33 cellular contexts compared by ENCODE assay signal in genomic region chr1:56212143-56212542, GRCh38.
DNase-seq lines count a peak whose midpoint lies in the region; ATAC-seq, FAIRE-seq and TF ChIP-seq lines count a peak whose summit lies in the region.
"Had no signal": no experiment of that assay in that cellular context is flagged by ENCODE, and none has a peak within 500 bp of the region (broad histone marks: within the 10 kb centered on the region; RNA-seq: fewer than 3 reads in every experiment).

No MANE protein-coding gene starts in this region.

- no peak overlapping the region for H3K4ac ChIP-seq in H1 (replicated peaks; ENCODE audit: insufficient read length, low read depth, low read length)

- DNase-seq in H1 (ENCODE audit: low read depth in 1 of 2, low spot score in 2 of 2) (no peak), esophagus muscularis mucosa (ENCODE audit: extremely low spot score) (peak; percentile 74), activated gamma-delta T cell (lab: John Stamatoyannopoulos, UW) (no peak)
- no peak for DNase-seq in CD4-positive, alpha-beta T cell
- DNase-seq: 8988T; ACHN; AML-193; BE2C; C1 segment of cervical spinal cord; Caco-2; Calu3; CD4-positive, alpha-beta memory T cell; CD4-positive, CD25-positive, alpha-beta regulatory T cell; CD8-positive, alpha-beta memory T cell; CD8-positive, alpha-beta T cell; COR-L47; DMS 273 treated with DMSO at 0.1 percent for 48 hours; DMS153; DMS53; DMS79; DMS79 treated with DMSO at 0.1 percent for 48 hours; DND-41; EL had no signal

- H3K27ac Mint-ChIP-seq in CD4-positive, alpha-beta T cell, result no peak overlapping the region
- H3K27ac Mint-ChIP-seq: B cell; CD14-positive monocyte; CD4-positive, alpha-beta memory T cell; CD4-positive, CD25-positive, alpha-beta regulatory T cell; CD8-positive, alpha-beta T cell had no signal

- H4K91ac ChIP-seq in H1 (replicated peaks; ENCODE audit: insufficient read length, low read length), result no peak overlapping the region

- H3K4me1 Mint-ChIP-seq in CD4-positive, alpha-beta T cell (ENCODE audit: low read depth), result no peaks in the 10 kb centered on the region
- H3K4me1 Mint-ChIP-seq: B cell; CD14-positive monocyte; CD4-positive, alpha-beta memory T cell; CD4-positive, CD25-positive, alpha-beta regulatory T cell; CD8-positive, alpha-beta memory T cell had no signal

- intact Hi-C loops in esophagus muscularis mucosa (cut with DNase I), result no loop called here
- intact Hi-C loops in CD4-positive, alpha-beta T cell (cut with DNase I, micrococcal nuclease), result no loop called here

- H3K27ac ChIP-seq in H1 (ENCODE audit: low read depth, low read length), result no peak overlapping the region
- H3K27ac ChIP-seq in esophagus muscularis mucosa (replicated peaks in 1 of 4), result no peak overlapping the region
- no peak overlapping the region for H3K27ac ChIP-seq in gastroesophageal sphincter
- H3K27ac ChIP-seq in CD4-positive, alpha-beta T cell (ENCODE audit: low read depth, low read length), result no peak overlapping the region
- H3K27ac ChIP-seq: 22Rv1; A549; BLaER1; BLaER1 treated with 17β-estradiol and CSF1 and Interleukin-3, amounts not matched to agents 10 nM and 100 nM; C4-2B had no signal

- H3K4me3 ChIP-seq in H1 (ENCODE audit: extremely low read depth in 1 of 4, insufficient read depth in 2 of 4, low read depth in 3 of 4, low read length in 4 of 4), result no peak overlapping the region
- H3K4me3 ChIP-seq in esophagus muscularis mucosa, result no peak overlapping the region
- H3K4me3 ChIP-seq in gastroesophageal sphincter, result no peak overlapping the region
- H3K4me3 ChIP-seq: A549; BLaER1; BLaER1 treated with 17β-estradiol and CSF1 and Interleukin-3, amounts not matched to agents 10 nM and 100 nM had no signal

- H3K9ac ChIP-seq in H1 (replicated peaks in 1 of 4; ENCODE audit: extremely low read depth in 1 of 4, low read depth in 3 of 4, low read length in 3 of 4), result no peak overlapping the region
- H3K9ac ChIP-seq: BLaER1; BLaER1 treated with 17β-estradiol and CSF1 and Interleukin-3, amounts not matched to agents 10 nM and 100 nM had no signal

- 0 out of 2 replicates have a peak overlapping the region, but pooled peaks have one; percentile 68 for H2AFZ ChIP-seq in H1 (ENCODE audit: low read length)

- H3K27me3 ChIP-seq in H1 (replicated peaks in 1 of 4; ENCODE audit: control insufficient read depth in 3 of 4, extremely low read depth in 1 of 4, insufficient read depth in 3 of 4, low read length in 3 of 4) (no peaks in the 10 kb centered on the region; a peak in 1 of 7 replicates), esophagus muscularis mucosa (no peaks in the 10 kb centered on the region), gastroesophageal sphincter (no peaks in the 10 kb centered on the region)
- no peaks in the 10 kb centered on the region for H3K27me3 ChIP-seq in CD4-positive, alpha-beta T cell (ENCODE audit: control insufficient read depth, insufficient read depth, low read length)
- H3K27me3 ChIP-seq: BE2C, BLaER1 had no signal

- H3K18ac ChIP-seq in H1 (ENCODE audit: extremely low read depth, low read length), result no peak overlapping the region

- no peaks in the 10 kb centered on the region for H3K27me3 Mint-ChIP-seq in CD4-positive, alpha-beta T cell
- H3K27me3 Mint-ChIP-seq: B cell; CD4-positive, alpha-beta memory T cell; CD4-positive, CD25-positive, alpha-beta regulatory T cell; CD8-positive, alpha-beta memory T cell had no signal

- no peak overlapping the region for H2BK15ac ChIP-seq in H1 (ENCODE audit: low read length)

- CTCF ChIA-PET in H1 (lab: Charles Lee; ENCODE audit: partially characterized antibody), result interaction anchor here (1.0 to 1.2 kb wide), 3 partner anchors 15 to 348 kb away, joined by 3 read pairs; no protein-coding TSS in a partner anchor
- CTCF ChIA-PET in CD4-positive, alpha-beta T cell (lab: Charles Lee), result no interaction called here

- no peak overlapping the region for H3K4me3 Mint-ChIP-seq in CD4-positive, alpha-beta T cell
- H3K4me3 Mint-ChIP-seq: B cell; CD14-positive monocyte; CD4-positive, alpha-beta memory T cell; CD4-positive, CD25-positive, alpha-beta regulatory T cell; CD8-positive, alpha-beta memory T cell; CD8-positive, alpha-beta T cell had no signal

- no peak for FAIRE-seq in H1 (lab: Jason Lieb, UNC)
- FAIRE-seq: A549, D721Med had no signal

- TF ChIP-seq EP300 in H1 (IDR thresholded peaks at IDR 0.05; ENCODE audit: borderline replicate concordance in 1 of 2, low read depth in 2 of 2, low read length in 2 of 2) (no peak), esophagus muscularis mucosa (IDR thresholded peaks at IDR 0.05) (no peak), gastroesophageal sphincter (IDR thresholded peaks at IDR 0.05) (no peak)

- TF ChIP-seq RAD21 in H1 (IDR thresholded peaks at IDR 0.05 in 1 of 2, conservative IDR thresholded peaks at IDR 0.05 in 1 of 2; ENCODE audit: low read depth in 2 of 2, low read length in 2 of 2), result no peak

- H2BK12ac ChIP-seq in H1 (ENCODE audit: low read depth, low read length), result no peak overlapping the region

- no peak overlapping the region for H2BK20ac ChIP-seq in H1 (ENCODE audit: low read length)

- H2BK120ac ChIP-seq in H1 (replicated peaks; ENCODE audit: low read depth, low read length), result no peak overlapping the region

- H3K9me3 Mint-ChIP-seq in CD4-positive, alpha-beta T cell, result no peaks in the 10 kb centered on the region
- H3K9me3 Mint-ChIP-seq: CD8-positive, alpha-beta T cell had no signal

- H2AK5ac ChIP-seq in H1 (ENCODE audit: low read depth, low read length), result no peak overlapping the region

- H3K79me1 ChIP-seq in H1 (ENCODE audit: low read depth, low read length), result no peaks in the 10 kb centered on the region

- no peaks in the 10 kb centered on the region for H3K23me2 ChIP-seq in H1 (ENCODE audit: low read depth, low read length)

- H3K14ac ChIP-seq in H1 (ENCODE audit: insufficient read length), result no peak overlapping the region

- TF ChIP-seq CTCF in H1 (IDR thresholded peaks at IDR 0.05; ENCODE audit: control extremely low read depth in 1 of 3, insufficient read depth in 1 of 3, low read depth in 1 of 3, low read length in 3 of 3) (no peak), esophagus muscularis mucosa (IDR thresholded peaks at IDR 0.05) (no peak), gastroesophageal sphincter (IDR thresholded peaks at IDR 0.05) (no peak)
- TF ChIP-seq CTCF in CD4-positive, alpha-beta T cell (IDR thresholded peaks at IDR 0.05), result no peak

- no peak overlapping the region for H3K4me2 ChIP-seq in H1 (ENCODE audit: insufficient read depth in 1 of 2, low read depth in 2 of 2, low read length in 2 of 2)
- H3K4me2 ChIP-seq: A549; BLaER1; BLaER1 treated with 17β-estradiol and CSF1 and Interleukin-3, amounts not matched to agents 10 nM and 100 nM had no signal

- no peaks in the 10 kb centered on the region for H4K20me1 ChIP-seq in H1 (replicated peaks in 1 of 2; ENCODE audit: control insufficient read depth in 1 of 2, insufficient read depth in 2 of 2, low read length in 2 of 2)
- H4K20me1 ChIP-seq: BLaER1; BLaER1 treated with 17β-estradiol and CSF1 and Interleukin-3, amounts not matched to agents 10 nM and 100 nM had no signal

- 84% methylated on average over 2 of the region's 2 CpGs; no CpG with 5 or more reads in 1 of the 2 experiments for WGBS in H1 (ENCODE audit: extremely low coverage in 1 of 2, insufficient coverage in 1 of 2, insufficient read length in 1 of 2, insufficient replicate concordance in 2 of 2, low coverage in 1 of 2, low lambda C conversion rate in 2 of 2, missing lambda C conversion rate in 1 of 2), 2 experiments
- 94% methylated on average over 2 of the region's 2 CpGs for WGBS in esophagus muscularis mucosa
- WGBS in gastroesophageal sphincter (ENCODE audit: low coverage in 1 of 2), 2 donors, result 94 to 100% methylated on average over 2 of the region's 2 CpGs

- H4K8ac ChIP-seq in H1 (ENCODE audit: extremely low read depth, insufficient read depth, low read length), result no peak overlapping the region

- H3K4me1 ChIP-seq in H1 (replicated peaks in 1 of 4; ENCODE audit: control insufficient read depth in 3 of 4, insufficient read depth in 4 of 4, low read length in 3 of 4) (no peaks in the 10 kb centered on the region), esophagus muscularis mucosa (peaks cover 0 to 12% (median 9%) of the 10 kb centered on the region in 4 donors), gastroesophageal sphincter (peaks cover 0 to 9% (median 0%) of the 10 kb centered on the region in 3 donors)
- H3K4me1 ChIP-seq: A549, BE2C, BLaER1, Caco-2 had no signal

- H4K5ac ChIP-seq in H1 (ENCODE audit: insufficient read length, low read depth, low read length), result no peak overlapping the region

- H3K36me3 ChIP-seq in H1 (ENCODE audit: control insufficient read depth in 2 of 4, insufficient read depth in 4 of 4, low read length in 3 of 4), result no peaks in the 10 kb centered on the region
- no peaks in the 10 kb centered on the region for H3K36me3 ChIP-seq in esophagus muscularis mucosa
- no peaks in the 10 kb centered on the region for H3K36me3 ChIP-seq in gastroesophageal sphincter
- H3K36me3 ChIP-seq: BE2C; BLaER1; BLaER1 treated with 17β-estradiol and CSF1 and Interleukin-3, amounts not matched to agents 10 nM and 100 nM had no signal

- TF ChIP-seq POLR2A in H1 (IDR thresholded peaks at IDR 0.05; ENCODE audit: control extremely low read depth in 1 of 2, low read depth in 2 of 2, low read length in 2 of 2) (no peak), esophagus muscularis mucosa (IDR thresholded peaks at IDR 0.05; ENCODE audit: low read depth) (no peak), gastroesophageal sphincter (IDR thresholded peaks at IDR 0.05) (no peak)

- no peaks in the 10 kb centered on the region for H3K79me2 ChIP-seq in H1 (ENCODE audit: control insufficient read depth in 1 of 2, insufficient read depth in 2 of 2, low read length in 2 of 2)

- peak; percentile 55 for ATAC-seq in gastroesophageal sphincter
- no peak for ATAC-seq in CD4-positive, alpha-beta T cell (ENCODE audit: poor library complexity)
- no peak for ATAC-seq in HG02763 (IDR thresholded peaks at IDR 0.05; ENCODE audit: unreplicated experiment)
- ATAC-seq: A549; CD8-positive, alpha-beta T cell had no signal

- no peaks in the 10 kb centered on the region for H3K36me3 Mint-ChIP-seq in CD4-positive, alpha-beta T cell (ENCODE audit: low read depth)
- H3K36me3 Mint-ChIP-seq: CD14-positive monocyte; CD4-positive, alpha-beta memory T cell; CD4-positive, CD25-positive, alpha-beta regulatory T cell; CD8-positive, alpha-beta memory T cell; CD8-positive, alpha-beta T cell had no signal

- no peak overlapping the region for H2BK5ac ChIP-seq in H1 (ENCODE audit: low read depth, low read length)

- no peak overlapping the region for H3K23ac ChIP-seq in H1 (ENCODE audit: insufficient read length)

- H3K56ac ChIP-seq in H1 (replicated peaks; ENCODE audit: insufficient read length, low read depth, low read length), result no peak overlapping the region

- POLR2A ChIA-PET in H1 (lab: Charles Lee; ENCODE audit: partially characterized antibody), result no interaction called here
- POLR2A ChIA-PET in CD4-positive, alpha-beta T cell (lab: Charles Lee), result interaction anchor here (0.6 kb wide), 1 partner anchor 14 kb away, joined by 3 read pairs; no protein-coding TSS in a partner anchor

- no peaks in the 10 kb centered on the region; a peak in 1 of 4 replicates for H3K9me3 ChIP-seq in H1 (ENCODE audit: insufficient read depth in 2 of 2, low read depth in 1 of 2, low read length in 1 of 2)
- peaks cover 0 to 11% (median 2%) of the 10 kb centered on the region in 4 donors for H3K9me3 ChIP-seq in esophagus muscularis mucosa
- peaks cover 0 to 11% (median 0%) of the 10 kb centered on the region in 3 donors for H3K9me3 ChIP-seq in gastroesophageal sphincter
- no peaks in the 10 kb centered on the region for H3K9me3 ChIP-seq in CD4-positive, alpha-beta T cell (ENCODE audit: control insufficient read depth, low read length)
- H3K9me3 ChIP-seq: A549, BE2C had no signal
